ENCODE assay signal across 31 cellular contexts in the genomic region with DNA sequence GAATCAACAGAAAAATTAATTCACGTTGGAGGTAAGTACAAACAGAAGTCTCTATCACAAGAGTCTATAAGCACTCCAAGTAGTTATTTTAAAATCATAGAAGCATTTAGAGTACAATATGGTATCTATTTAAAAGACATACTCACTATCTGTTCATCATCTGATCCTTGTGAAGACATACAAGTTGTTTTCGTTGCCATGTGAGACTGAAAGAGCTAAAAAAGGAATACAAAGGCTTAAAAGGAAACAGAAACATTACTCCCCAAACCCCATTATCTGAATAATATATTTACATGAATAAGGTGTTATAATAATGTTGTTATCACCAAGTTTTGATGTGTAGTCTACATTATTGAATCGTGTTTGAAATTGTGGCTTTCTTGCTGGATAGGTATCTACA.
"Had no signal": no experiment of that assay in that cellular context is flagged by ENCODE, and none has a peak within 500 bp of the region (broad histone marks: within the 10 kb centered on the region; RNA-seq: fewer than 3 reads in every experiment).

No MANE protein-coding gene starts in this region.

- H3K27me3 ChIP-seq: Peyer's patch, SJSA1 had no signal

- DNase-seq: NCI-H1048, NCI-H1092 treated with DMSO at 0.1 percent for 48 hours, NCI-H1105 treated with DMSO at 0.1 percent for 48 hours, NCI-H1417, NCI-H1436, NCI-H146, NCI-H1694, NCI-H187, NCI-H1930, NCI-H2029 treated with DMSO at 0.1 percent for 48 hours, NCI-H2081 treated with DMSO at 0.1 percent for 48 hours, NCI-H2107, NCI-H2171, NCI-H226, NCI-H446 treated with DMSO at 0.1 percent for 48 hours, NCI-H510A, NCI-H524, NCI-H526, NCI-H69, NCI-H748 treated with DMSO at 0.1 percent for 48 hours, NCI-H82, OCI-M1, PC-3, Peyer's patch, Right ventricle myocardium superior, RPMI8226, SHP77 treated with DMSO at 0.1 percent for 48 hours, SK-N-SH, SW 1271, T-helper 1 cell had no signal

- ATAC-seq: PC-3 had no signal

- H3K4me3 ChIP-seq: Peyer's patch, SJSA1 had no signal

- H3K9ac ChIP-seq: SK-N-SH had no signal

- H3K4me1 ChIP-seq: Peyer's patch had no signal

- H3K9me2 ChIP-seq: SK-N-SH had no signal

- H3K4me2 ChIP-seq: SK-N-SH had no signal

- H3K27ac ChIP-seq: Peyer's patch, SJSA1 had no signal

- H3K9me3 ChIP-seq: Peyer's patch, SJSA1, SK-N-SH had no signal
